1 cellular context compared by ENCODE assay signal in the genomic region with DNA sequence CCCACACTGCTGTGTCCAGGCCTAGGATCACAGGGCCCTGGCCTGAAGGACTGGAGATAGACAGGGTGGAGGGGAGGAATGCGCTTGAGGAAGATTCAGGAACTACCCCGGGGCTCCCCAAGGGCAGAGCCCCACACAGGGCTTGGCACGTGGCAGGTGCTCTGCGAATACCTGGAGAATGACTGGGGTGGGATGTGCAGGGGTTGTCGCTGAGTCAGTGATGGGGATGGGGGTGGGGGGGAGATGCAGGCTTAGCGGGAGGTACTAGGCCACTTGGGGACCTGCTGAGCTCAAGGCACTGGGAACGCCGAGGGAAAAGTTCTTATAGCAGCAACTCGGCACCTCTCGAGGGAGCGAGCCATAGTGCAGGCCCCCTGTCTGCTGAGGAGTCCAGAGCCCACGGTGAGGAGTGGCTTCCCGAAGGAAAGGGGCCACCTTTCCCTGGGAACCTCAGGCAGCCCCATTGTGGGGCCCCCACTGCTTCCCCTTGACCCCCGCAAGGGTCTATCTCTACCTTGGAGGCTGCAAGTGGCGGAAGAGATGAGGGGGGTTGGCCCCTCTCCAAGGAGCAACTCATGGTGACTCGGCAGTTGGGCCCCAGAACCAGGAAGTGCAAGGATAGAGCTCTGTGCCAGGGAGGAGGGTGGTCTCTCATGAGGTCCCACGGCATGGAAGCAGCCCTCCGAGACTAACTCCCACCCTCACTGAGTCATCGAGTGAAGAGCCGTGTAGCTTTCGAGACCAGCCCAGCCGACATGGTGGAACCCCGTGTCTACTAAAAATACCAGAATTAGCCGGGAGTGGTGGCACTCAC.
TF ChIP-seq lines count a peak whose summit lies in the region.

No MANE protein-coding gene starts in this region.

TF ChIP-seq in GM12878, 131 proteins besides CTCF, POLR2A, EP300 and RAD21:
- no peak for TF ChIP-seq RBBP5 (conservative IDR thresholded peaks at IDR 0.05)
- no peak for TF ChIP-seq POLR2AphosphoS2 (IDR thresholded peaks at IDR 0.05; ENCODE audit: low read depth, low read length)
- no peak for TF ChIP-seq SREBF1 (IDR thresholded peaks at IDR 0.05; ENCODE audit: low read length)
- TF ChIP-seq, protein P1, sequence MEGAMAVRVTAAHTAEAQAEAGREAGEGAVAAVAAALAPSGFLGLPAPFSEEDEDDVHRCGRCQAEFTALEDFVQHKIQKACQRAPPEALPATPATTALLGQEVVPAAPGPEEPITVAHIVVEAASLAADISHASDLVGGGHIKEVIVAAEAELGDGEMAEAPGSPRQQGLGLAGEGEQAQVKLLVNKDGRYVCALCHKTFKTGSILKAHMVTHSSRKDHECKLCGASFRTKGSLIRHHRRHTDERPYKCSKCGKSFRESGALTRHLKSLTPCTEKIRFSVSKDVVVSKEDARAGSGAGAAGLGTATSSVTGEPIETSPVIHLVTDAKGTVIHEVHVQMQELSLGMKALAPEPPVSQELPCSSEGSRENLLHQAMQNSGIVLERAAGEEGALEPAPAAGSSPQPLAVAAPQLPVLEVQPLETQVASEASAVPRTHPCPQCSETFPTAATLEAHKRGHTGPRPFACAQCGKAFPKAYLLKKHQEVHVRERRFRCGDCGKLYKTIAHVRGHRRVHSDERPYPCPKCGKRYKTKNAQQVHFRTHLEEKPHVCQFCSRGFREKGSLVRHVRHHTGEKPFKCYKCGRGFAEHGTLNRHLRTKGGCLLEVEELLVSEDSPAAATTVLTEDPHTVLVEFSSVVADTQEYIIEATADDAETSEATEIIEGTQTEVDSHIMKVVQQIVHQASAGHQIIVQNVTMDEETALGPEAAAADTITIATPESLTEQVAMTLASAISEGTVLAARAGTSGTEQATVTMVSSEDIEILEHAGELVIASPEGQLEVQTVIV (IDR thresholded peaks at IDR 0.05; ENCODE audit: borderline replicate concordance, partially characterized antibody): no peak
- TF ChIP-seq, protein P2, sequence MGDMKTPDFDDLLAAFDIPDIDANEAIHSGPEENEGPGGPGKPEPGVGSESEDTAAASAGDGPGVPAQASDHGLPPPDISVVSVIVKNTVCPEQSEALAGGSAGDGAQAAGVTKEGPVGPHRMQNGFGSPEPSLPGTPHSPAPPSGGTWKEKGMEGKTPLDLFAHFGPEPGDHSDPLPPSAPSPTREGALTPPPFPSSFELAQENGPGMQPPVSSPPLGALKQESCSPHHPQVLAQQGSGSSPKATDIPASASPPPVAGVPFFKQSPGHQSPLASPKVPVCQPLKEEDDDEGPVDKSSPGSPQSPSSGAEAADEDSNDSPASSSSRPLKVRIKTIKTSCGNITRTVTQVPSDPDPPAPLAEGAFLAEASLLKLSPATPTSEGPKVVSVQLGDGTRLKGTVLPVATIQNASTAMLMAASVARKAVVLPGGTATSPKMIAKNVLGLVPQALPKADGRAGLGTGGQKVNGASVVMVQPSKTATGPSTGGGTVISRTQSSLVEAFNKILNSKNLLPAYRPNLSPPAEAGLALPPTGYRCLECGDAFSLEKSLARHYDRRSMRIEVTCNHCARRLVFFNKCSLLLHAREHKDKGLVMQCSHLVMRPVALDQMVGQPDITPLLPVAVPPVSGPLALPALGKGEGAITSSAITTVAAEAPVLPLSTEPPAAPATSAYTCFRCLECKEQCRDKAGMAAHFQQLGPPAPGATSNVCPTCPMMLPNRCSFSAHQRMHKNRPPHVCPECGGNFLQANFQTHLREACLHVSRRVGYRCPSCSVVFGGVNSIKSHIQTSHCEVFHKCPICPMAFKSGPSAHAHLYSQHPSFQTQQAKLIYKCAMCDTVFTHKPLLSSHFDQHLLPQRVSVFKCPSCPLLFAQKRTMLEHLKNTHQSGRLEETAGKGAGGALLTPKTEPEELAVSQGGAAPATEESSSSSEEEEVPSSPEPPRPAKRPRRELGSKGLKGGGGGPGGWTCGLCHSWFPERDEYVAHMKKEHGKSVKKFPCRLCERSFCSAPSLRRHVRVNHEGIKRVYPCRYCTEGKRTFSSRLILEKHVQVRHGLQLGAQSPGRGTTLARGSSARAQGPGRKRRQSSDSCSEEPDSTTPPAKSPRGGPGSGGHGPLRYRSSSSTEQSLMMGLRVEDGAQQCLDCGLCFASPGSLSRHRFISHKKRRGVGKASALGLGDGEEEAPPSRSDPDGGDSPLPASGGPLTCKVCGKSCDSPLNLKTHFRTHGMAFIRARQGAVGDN (IDR thresholded peaks at IDR 0.05): no peak
- no peak for TF ChIP-seq NRF1 (conservative IDR thresholded peaks at IDR 0.05; ENCODE audit: low read depth, low read length)
- TF ChIP-seq ATF7 (IDR thresholded peaks at IDR 0.05; ENCODE audit: low read depth): no peak
- no peak for TF ChIP-seq ZNF274 (IDR thresholded peaks at IDR 0.05; ENCODE audit: insufficient read depth, insufficient read length)
- TF ChIP-seq GABPA (IDR thresholded peaks at IDR 0.05; ENCODE audit: low read depth): no peak
